Comparison of ENCODE assay signal across 25 cellular contexts in genomic region chr13:20472531-20472930, GRCh38.
"Had no signal": no experiment of that assay in that cellular context is flagged by ENCODE, and none has a peak within 500 bp of the region (broad histone marks: within the 10 kb centered on the region; RNA-seq: fewer than 3 reads in every experiment).

No MANE protein-coding gene starts in this region.

- H3K27ac Mint-ChIP-seq: activated naive CD8-positive, alpha-beta T cell treated with anti-CD3 and anti-CD28 coated beads, Interleukin-2, amount 10 ng/mL, durations not matched to agents 7 days and 5 days; activated T-cell treated with anti-CD3 and anti-CD28 coated beads, Interleukin-2, amount 50 U/mL, for 24 hours; activated T-helper 17 cell treated with anti-CD3 and anti-CD28 coated beads, Interleukin-2, amount 50 U/mL, for 72 hours; endodermal cell; T-helper 2 cell treated with Interferon-gamma antibody and Interleukin-4, amounts not matched to agents 5 μg/mL and 100 μg/mL, for 36 hours had no signal

- H3K27me3 Mint-ChIP-seq: activated naive CD8-positive, alpha-beta T cell treated with anti-CD3 and anti-CD28 coated beads, Interleukin-2, amount 10 ng/mL, durations not matched to agents 7 days and 5 days; activated T-cell treated with anti-CD3 and anti-CD28 coated beads, Interleukin-2, amount 50 U/mL, for 24 hours; activated T-helper 17 cell treated with anti-CD3 and anti-CD28 coated beads, Interleukin-2, amount 50 U/mL, for 72 hours; T-cell had no signal

- H3K4me3 Mint-ChIP-seq: activated naive CD8-positive, alpha-beta T cell treated with anti-CD3 and anti-CD28 coated beads, Interleukin-2, amount 10 ng/mL, durations not matched to agents 7 days and 5 days; activated T-cell treated with anti-CD3 and anti-CD28 coated beads, Interleukin-2, amount 50 U/mL, for 24 hours; activated T-helper 17 cell treated with anti-CD3 and anti-CD28 coated beads, Interleukin-2, amount 50 U/mL, for 72 hours; endodermal cell; T-cell; T-helper 2 cell treated with Interferon-gamma antibody and Interleukin-4, amounts not matched to agents 5 μg/mL and 100 μg/mL, for 36 hours had no signal

- H3K36me3 ChIP-seq: colonic mucosa, pancreas, right atrium auricular region, thoracic aorta, WERI-Rb-1 had no signal

- ATAC-seq: activated T-helper 17 cell treated with anti-CD3 and anti-CD28 coated beads, Interleukin-2, amount 50 U/mL, for 72 hours; left colon; mucosa of descending colon; pancreas; psoas muscle; T-cell had no signal

- H3K27ac ChIP-seq: colonic mucosa, pancreas, psoas muscle, right atrium auricular region, thoracic aorta, upper lobe of left lung, WERI-Rb-1 had no signal

- H3K9me3 Mint-ChIP-seq: activated naive CD8-positive, alpha-beta T cell treated with anti-CD3 and anti-CD28 coated beads, Interleukin-2, amount 10 ng/mL, durations not matched to agents 7 days and 5 days; activated T-cell treated with anti-CD3 and anti-CD28 coated beads, Interleukin-2, amount 50 U/mL, for 24 hours; activated T-helper 17 cell treated with anti-CD3 and anti-CD28 coated beads, Interleukin-2, amount 50 U/mL, for 72 hours; endodermal cell; T-cell; T-helper 2 cell treated with Interferon-gamma antibody and Interleukin-4, amounts not matched to agents 5 μg/mL and 100 μg/mL, for 36 hours had no signal

- H3K27me3 ChIP-seq: colonic mucosa, pancreas, right atrium auricular region, spleen, upper lobe of left lung had no signal

- DNase-seq: activated CD4-positive, alpha-beta T cell treated with anti-CD3 and anti-CD28 coated beads, Interleukin-2, amount 50 U/mL, for 1 hour; activated CD4-positive, CD25-positive, alpha-beta regulatory T cell treated with anti-CD3 and anti-CD28 coated beads, Interleukin-2, amount 50 U/mL, for 72 hours; activated CD8-positive, alpha-beta memory T cell treated with anti-CD3 and anti-CD28 coated beads for 24 hours; activated CD8-positive, alpha-beta memory T cell treated with anti-CD3 and anti-CD28 coated beads, Interleukin-2, amount 50 U/mL, for 4 hours; activated naive CD4-positive, alpha-beta T cell; activated naive CD8-positive, alpha-beta T cell treated with anti-CD3 and anti-CD28 coated beads, Interleukin-2, amount 10 ng/mL, durations not matched to agents 7 days and 5 days; activated T-cell treated with anti-CD3 and anti-CD28 coated beads, Interleukin-2, amount 50 U/mL, for 24 hours; amniotic stem cell; colonic mucosa; endodermal cell; left colon; mesendoderm; mucosa of descending colon; pancreas; psoas muscle; spleen; stimulated activated CD4-positive, alpha-beta T cell treated with anti-CD3 and anti-CD28 coated beads, Interleukin-4, amount 100 ng/mL, for 1 hour; stimulated activated naive CD4-positive, alpha-beta T cell; T-cell; upper lobe of left lung; WERI-Rb-1 had no signal

- H3K4me3 ChIP-seq: colonic mucosa, mucosa of descending colon, pancreas, psoas muscle, right atrium auricular region, spleen, thoracic aorta, upper lobe of left lung had no signal

- H3K9me3 ChIP-seq: colonic mucosa, mucosa of descending colon, pancreas, psoas muscle, right atrium auricular region, spleen, thoracic aorta, upper lobe of left lung had no signal

- H3K4me1 ChIP-seq: colonic mucosa, psoas muscle, right atrium auricular region, upper lobe of left lung had no signal
